12 cellular contexts compared by ENCODE assay signal in genomic region chr14:60736494-60736893, GRCh38. TPM values are rescaled to one million over a fixed set of nuclear protein-coding genes. Genes with fewer than 3 reads are reported as not detected.
DNase-seq lines count a peak whose midpoint lies in the region; ATAC-seq and TF ChIP-seq lines count a peak whose summit lies in the region.
"Had no signal": no experiment of that assay in that cellular context is flagged by ENCODE, and none has a peak within 500 bp of the region (broad histone marks: within the 10 kb centered on the region; RNA-seq: fewer than 3 reads in every experiment).

No MANE protein-coding gene starts in this region.

- BruUV-seq in PC-3 (replicated peaks; lab: Mats Ljungman, UMichigan), result no TSS peak

- H3K9me3 Mint-ChIP-seq in natural killer cell, result no peaks in the 10 kb centered on the region
- H3K9me3 Mint-ChIP-seq: CD4-positive, alpha-beta memory T cell; IgD-negative memory B cell had no signal

- no peaks in the 10 kb centered on the region for H3K9me3 ChIP-seq in PC-3 (ENCODE audit: low read length)
- H3K9me3 ChIP-seq in fibroblast of lung (ENCODE audit: control insufficient read depth, insufficient read depth, low read depth, low read length), result no peaks in the 10 kb centered on the region
- H3K9me3 ChIP-seq in aorta (ENCODE audit: control insufficient read depth, low read length), result no peaks in the 10 kb centered on the region

- DNase-seq in NCI-H510A treated with DMSO at 0.1 percent for 48 hours (lab: John Stamatoyannopoulos, UW) (peak; percentile 17), NCI-H510A (lab: John Stamatoyannopoulos, UW) (no peak), PC-3 (peak; percentile 92), fibroblast of lung (ENCODE audit: low read depth in 2 of 2) (peak; percentile 60 to 85), skeletal muscle cell (ENCODE audit: low read depth) (no peak), natural killer cell (no peak), aorta (no peak), posterior cingulate gyrus (no peak)
- DNase-seq: CD4-positive, alpha-beta memory T cell; effector memory CD4-positive, alpha-beta T cell had no signal

- no peaks in the 10 kb centered on the region for H3K36me3 Mint-ChIP-seq in natural killer cell
- H3K36me3 Mint-ChIP-seq: IgD-negative memory B cell had no signal

- H3K4me1 Mint-ChIP-seq in natural killer cell, result peaks cover 32 to 36% of the 10 kb centered on the region in 2 donors

- H3K79me2 ChIP-seq in PC-3 (ENCODE audit: low read length), result peaks cover 68% of the 10 kb centered on the region
- peaks cover 40% of the 10 kb centered on the region for H3K79me2 ChIP-seq in fibroblast of lung (ENCODE audit: control insufficient read depth, insufficient read depth, low read length)

- H2AFZ ChIP-seq in PC-3 (ENCODE audit: low read length) (no peak overlapping the region), fibroblast of lung (ENCODE audit: low read length) (no peak overlapping the region)

- H3K4me1 ChIP-seq in PC-3 (ENCODE audit: insufficient read depth, low read length) (peaks cover 15% of the 10 kb centered on the region), fibroblast of lung (ENCODE audit: control insufficient read depth, extremely low read depth, insufficient read depth, low read length) (no peaks in the 10 kb centered on the region), aorta (ENCODE audit: control insufficient read depth in 1 of 2, insufficient read depth in 2 of 2, low read length in 2 of 2) (peaks cover 0 to 4% of the 10 kb centered on the region in 2 donors)

- no peaks in the 10 kb centered on the region for H3K9me2 ChIP-seq in PC-3 (replicated peaks; ENCODE audit: low read length)

- H4K20me1 ChIP-seq in PC-3 (ENCODE audit: low read length) (peaks cover 16% of the 10 kb centered on the region; the same call in 1 of the 2 replicates), fibroblast of lung (ENCODE audit: control insufficient read depth, extremely low read depth, insufficient read depth, low read length) (no peaks in the 10 kb centered on the region)

- H3K4me3 ChIP-seq in PC-3 (ENCODE audit: low read length), result peak overlapping the region; percentile 94
- peak overlapping the region in 3 of 4 experiments; percentile 74 to 95 (median 87) for H3K4me3 ChIP-seq in fibroblast of lung (replicated peaks in 1 of 4; ENCODE audit: control extremely low read depth in 1 of 4, insufficient read depth in 1 of 4, low read depth in 3 of 4, low read length in 4 of 4)
- peak overlapping the region; percentile 70 for H3K4me3 ChIP-seq in skeletal muscle cell (ENCODE audit: low read depth, low read length)
- H3K4me3 ChIP-seq in aorta (ENCODE audit: low read length in 2 of 2), result peak overlapping the region in 1 of 2 donors; percentile 26

- H3K36me3 ChIP-seq in PC-3 (ENCODE audit: low read depth, low read length) (no peaks in the 10 kb centered on the region), fibroblast of lung (ENCODE audit: control insufficient read depth, insufficient read depth, low read length) (no peaks in the 10 kb centered on the region), aorta (ENCODE audit: control insufficient read depth in 1 of 2, insufficient read depth in 2 of 2, low read length in 1 of 2) (no peaks in the 10 kb centered on the region)

- CTCF ChIA-PET in PC-3 (lab: Charles Lee), result interaction anchor here (0.6 to 1.1 kb wide), 5 partner anchors 13 to 1186 kb away, joined by 3 to 16 read pairs (median 3); no protein-coding TSS in a partner anchor

- H3K4me2 ChIP-seq in PC-3 (ENCODE audit: low read length) (peak overlapping the region; percentile 93), fibroblast of lung (ENCODE audit: extremely low read depth, insufficient read depth, low read length) (peak overlapping the region; percentile 92)

- intact Hi-C loops in PC-3 (cut with micrococcal nuclease) (loop anchor here (1.0 to 5.0 kb wide), 5 partner anchors 21 to 461 kb away; no protein-coding TSS in a partner anchor), natural killer cell (cut with micrococcal nuclease) (no loop called here), aorta (cut with DNase I) (no loop called here), posterior cingulate gyrus (cut with DNase I) (no loop called here)

- no peaks in the 10 kb centered on the region for H3F3A ChIP-seq in PC-3 (ENCODE audit: low read length, unreplicated experiment)

- peak overlapping the region; percentile 82 for H3K9ac ChIP-seq in PC-3 (ENCODE audit: low read length)
- no peak overlapping the region for H3K9ac ChIP-seq in fibroblast of lung (ENCODE audit: insufficient read depth, low read length)

- H3K27me3 Mint-ChIP-seq in natural killer cell (ENCODE audit: low read depth in 2 of 2), result peaks cover 0 to 5% of the 10 kb centered on the region in 2 donors
- H3K27me3 Mint-ChIP-seq: CD4-positive, alpha-beta memory T cell had no signal

- TF ChIP-seq CTCF in PC-3 (conservative IDR thresholded peaks at IDR 0.05; ENCODE audit: low read depth, low read length), result no peak
- no peak for TF ChIP-seq CTCF in fibroblast of lung (conservative IDR thresholded peaks at IDR 0.05 in 1 of 2, IDR thresholded peaks at IDR 0.05 in 1 of 2; ENCODE audit: low read depth in 1 of 2, low read length in 2 of 2)
- TF ChIP-seq CTCF in natural killer cell (IDR thresholded peaks at IDR 0.05), result no peak

- H3K27ac ChIP-seq in PC-3 (ENCODE audit: low read length) (no peak overlapping the region), fibroblast of lung (ENCODE audit: insufficient read depth, low read length) (no peak overlapping the region), aorta (ENCODE audit: low read depth in 1 of 2, low read length in 2 of 2) (no peak overlapping the region)
- H3K27ac ChIP-seq: VCaP had no signal

- peak; percentile 82 for ATAC-seq in PC-3
- ATAC-seq in natural killer cell, result no peak
- ATAC-seq in aorta (ENCODE audit: low FRiP score), result no peak

- no peak overlapping the region for H3K4me3 Mint-ChIP-seq in natural killer cell

- POLR2A ChIA-PET in PC-3 (lab: Charles Lee; ENCODE audit: unreplicated experiment), result interaction anchor here (0.6 kb wide), 1 partner anchor 1471 kb away, joined by 3 read pairs; no protein-coding TSS in a partner anchor

- 9 to 10% methylated on average over 4 of the region's 4 CpGs for WGBS in aorta, 2 donors

- H3K27ac Mint-ChIP-seq in natural killer cell, result no peak overlapping the region
- H3K27ac Mint-ChIP-seq: CD4-positive, alpha-beta memory T cell; IgD-negative memory B cell had no signal

- H3K27me3 ChIP-seq in PC-3 (ENCODE audit: low read length) (no peaks in the 10 kb centered on the region), fibroblast of lung (ENCODE audit: control insufficient read depth, insufficient read depth, low read length) (no peaks in the 10 kb centered on the region), aorta (ENCODE audit: control insufficient read depth in 1 of 2, insufficient read depth in 2 of 2, low read length in 1 of 2) (no peaks in the 10 kb centered on the region)

RNA-seq across cellular contexts. Expression of gene MNAT1, which starts 1.9 kb away (rescaled TPM):
- total RNA-seq in PC-3 (2014; rRNA removed) (88.6 and 95.7 TPM in 2 replicates), fibroblast of lung (33.6 and 48.2 TPM in 2 replicates), natural killer cell (10 to 100 TPM; 33.8 to 45.4 (median 34.0) TPM), aorta (10 to 100 TPM; 38.2 to 41.1 TPM)
- polyA plus RNA-seq in fibroblast of lung (52.5 and 58.5 TPM in 2 replicates), aorta (10 to 100 TPM; 23.7 to 25.7 TPM)
- polyA plus RNA-seq in fibroblast of lung (2012), result 37.9 and 42.1 TPM in 2 replicates
- polyA minus RNA-seq in fibroblast of lung (ENCODE audit: low replicate concordance), result 8.2 and 22.0 TPM in 2 replicates

RNA-seq across cellular contexts. Expression of gene SIX4, which starts 12.3 kb away (rescaled TPM):
- total RNA-seq in PC-3 (2014; rRNA removed), result 29.2 and 33.2 TPM in 2 replicates
- 9.2 and 18.3 TPM in 2 replicates for total RNA-seq in fibroblast of lung
- polyA plus RNA-seq in fibroblast of lung, result 9.1 and 9.8 TPM in 2 replicates
- polyA plus RNA-seq in fibroblast of lung (2012), result 7.4 and 8.3 TPM in 2 replicates
- 9.4 and 10.9 TPM in 2 replicates for polyA minus RNA-seq in fibroblast of lung (ENCODE audit: low replicate concordance)
- total RNA-seq in natural killer cell, result not detected
- 1 to 10 TPM; 3.0 to 6.0 TPM for total RNA-seq in aorta
- polyA plus RNA-seq in aorta, result under 1 TPM; 0.50 to 0.82 TPM
- total RNA-seq: CD4-positive, alpha-beta memory T cell had no signal
- polyA plus RNA-seq: CD4-positive, alpha-beta memory T cell; IgD-negative memory B cell had no signal

Comparison
In these comparisons a context has a peak if more than half of its experiments do, and no peak if none do; other contexts are left out.
1. DNase-seq: peak in NCI-H510A treated with DMSO at 0.1 percent for 48 hours (single experiment), PC-3 (single experiment) and fibroblast of lung (2 of 2); none in NCI-H510A (single experiment), skeletal muscle cell (single experiment), natural killer cell (single experiment), aorta (0 of 2) and posterior cingulate gyrus (0 of 10).